In genomic region chr14:69079188-69079742, GRCh38 we compare ENCODE assay signal across 10 cellular contexts.
DNase-seq lines count a peak whose midpoint lies in the region; ATAC-seq, FAIRE-seq and TF ChIP-seq lines count a peak whose summit lies in the region.
"Had no signal": no experiment of that assay in that cellular context is flagged by ENCODE, and none has a peak within 500 bp of the region (broad histone marks: within the 10 kb centered on the region; RNA-seq: fewer than 3 reads in every experiment).

No MANE protein-coding gene starts in this region.

- dilution Hi-C loops in endothelial cell of umbilical vein (cut with MboI; ENCODE audit: extremely low pct_ligation_motif_present, low sequenced_read_pairs), result no loop called here

- no peak for ATAC-seq in HG02610 (IDR thresholded peaks at IDR 0.05; ENCODE audit: unreplicated experiment)
- ATAC-seq: activated CD4-positive, CD25-positive, alpha-beta regulatory T cell treated with anti-CD3 and anti-CD28 coated beads, Interleukin-2, amount 50 U/mL, for 24 hours had no signal

- H3K4me3 ChIP-seq in endothelial cell of umbilical vein (replicated peaks in 1 of 3; ENCODE audit: insufficient read depth in 1 of 3, low read depth in 1 of 3, low read length in 3 of 3), result peak overlapping the region in 1 of 3 experiments; percentile 33
- H3K4me3 ChIP-seq in small intestine (ENCODE audit: low read depth in 1 of 2, low read length in 2 of 2), result no peak overlapping the region

- POLR2A ChIA-PET in endothelial cell of umbilical vein (lab: Charles Lee), result interaction anchor here (1.4 to 2.5 kb wide), 2 partner anchors 41 to 102 kb away, joined by 7 to 12 read pairs; no protein-coding TSS in a partner anchor

- peaks cover 31% of the 10 kb centered on the region for H3K36me3 Mint-ChIP-seq in mesothelial cell of epicardium

- no peaks in the 10 kb centered on the region for H3K27me3 Mint-ChIP-seq in mesothelial cell of epicardium (ENCODE audit: low read depth)

- no peak overlapping the region for H2AFZ ChIP-seq in endothelial cell of umbilical vein (ENCODE audit: low read depth, low read length)

- DNase-seq in ACHN, result peak; percentile 78
- DNase-seq in M059J (ENCODE audit: low read depth), result peak; percentile 85
- DNase-seq in endothelial cell of umbilical vein (ENCODE audit: low read depth, low spot score), result peak; percentile 94
- DNase-seq in mesothelial cell of epicardium (ENCODE audit: low spot score in 2 of 2, unreplicated experiment in 2 of 2), result no peak
- no peak for DNase-seq in NCI-H748 (lab: John Stamatoyannopoulos, UW; ENCODE audit: unreplicated experiment)
- no peak for DNase-seq in small intestine
- no peak for DNase-seq in DMS153 treated with DMSO at 0.1 percent for 48 hours (lab: John Stamatoyannopoulos, UW; ENCODE audit: unreplicated experiment)
- DNase-seq: COR-L47 had no signal

- H3K27me3 ChIP-seq in endothelial cell of umbilical vein (ENCODE audit: control insufficient read depth in 2 of 2, insufficient read depth in 2 of 2, low read length in 2 of 2) (no peaks in the 10 kb centered on the region), small intestine (ENCODE audit: control insufficient read depth in 2 of 2, insufficient read depth in 2 of 2, low read length in 2 of 2) (no peaks in the 10 kb centered on the region)

- 68 to 82% (median 80%) methylated on average over 4 of the region's 4 CpGs for WGBS in small intestine, 3 donors

- H3K79me2 ChIP-seq in endothelial cell of umbilical vein (ENCODE audit: control insufficient read depth, insufficient read depth, low read length), result peaks cover 1% of the 10 kb centered on the region

- no peaks in the 10 kb centered on the region for H3K36me3 ChIP-seq in endothelial cell of umbilical vein (ENCODE audit: control insufficient read depth in 2 of 2, extremely low read depth in 1 of 2, insufficient read depth in 2 of 2, low read length in 2 of 2)
- peaks cover 4 to 9% of the 10 kb centered on the region in 2 donors for H3K36me3 ChIP-seq in small intestine (ENCODE audit: control insufficient read depth in 2 of 2, insufficient read depth in 2 of 2, low read length in 2 of 2)

- H4K20me1 ChIP-seq in endothelial cell of umbilical vein (replicated peaks; ENCODE audit: control insufficient read depth, extremely low read depth, insufficient read depth, low read length), result no peaks in the 10 kb centered on the region

- H3K27ac ChIP-seq in endothelial cell of umbilical vein (ENCODE audit: insufficient read depth, low read depth, low read length) (peak overlapping the region; percentile 100), small intestine (ENCODE audit: low read depth in 1 of 2, low read length in 1 of 2) (peak overlapping the region in 1 of 2 donors; percentile 27)

- H3K27ac Mint-ChIP-seq in mesothelial cell of epicardium, result peak overlapping the region; percentile 94

- in situ Hi-C loops in ACHN (cut with HindIII; ENCODE audit: low pct_ligation_motif_present, low pct_unique_long_range_greater_than_20kb, low sequenced_read_pairs), result no loop called here

- peaks cover 29% of the 10 kb centered on the region for H3K4me1 Mint-ChIP-seq in mesothelial cell of epicardium

- H3K4me1 ChIP-seq in endothelial cell of umbilical vein (ENCODE audit: control insufficient read depth, extremely low read depth, insufficient read depth, low read length) (peaks cover 47% of the 10 kb centered on the region), small intestine (ENCODE audit: control insufficient read depth in 2 of 2, insufficient read depth in 1 of 2, low read depth in 1 of 2, low read length in 1 of 2) (peaks cover 0 to 6% of the 10 kb centered on the region in 2 donors)

- no peak for TF ChIP-seq CTCF in endothelial cell of umbilical vein (IDR thresholded peaks at IDR 0.05; ENCODE audit: extremely low read depth in 1 of 2, insufficient read depth in 1 of 2, low read depth in 1 of 2, low read length in 2 of 2)
- no peak for TF ChIP-seq CTCF in mesothelial cell of epicardium (IDR thresholded peaks at IDR 0.05; ENCODE audit: unreplicated experiment)

- no peaks in the 10 kb centered on the region for H3K9me3 ChIP-seq in endothelial cell of umbilical vein (replicated peaks; ENCODE audit: control insufficient read depth, insufficient read depth, low read length)
- H3K9me3 ChIP-seq in small intestine (ENCODE audit: control insufficient read depth, low read depth), result no peaks in the 10 kb centered on the region

- FAIRE-seq in endothelial cell of umbilical vein (lab: Jason Lieb, UNC) (peak; percentile 62), small intestine (lab: Jason Lieb, UNC) (no peak)

- H3K4me2 ChIP-seq in endothelial cell of umbilical vein (ENCODE audit: insufficient read depth, low read length), result peak overlapping the region; percentile 86

- H3K9me1 ChIP-seq in endothelial cell of umbilical vein (replicated peaks; ENCODE audit: control insufficient read depth, extremely low read depth, insufficient read depth, low read length), result no peaks in the 10 kb centered on the region

- H3K9ac ChIP-seq in endothelial cell of umbilical vein (replicated peaks; ENCODE audit: extremely low read depth, insufficient read depth, low read length), result peak overlapping the region; percentile 98

- intact Hi-C loops in endothelial cell of umbilical vein (cut with micrococcal nuclease), result loop anchor here (1.0 to 2.0 kb wide), 6 partner anchors 15 to 139 kb away; partner anchors contain the start of gene ACTN1

- CTCF ChIA-PET in endothelial cell of umbilical vein (lab: Charles Lee), result interaction anchor here (0.9 to 2.0 kb wide), 9 partner anchors 11 to 140 kb away, joined by 3 to 11 read pairs (median 4); no protein-coding TSS in a partner anchor

- TSS peak; percentile 84 for BruUV-seq in endothelial cell of umbilical vein (replicated peaks; lab: Mats Ljungman, UMichigan)

- no peaks in the 10 kb centered on the region for H3K9me3 Mint-ChIP-seq in mesothelial cell of epicardium

- no peak for TF ChIP-seq POLR2A in endothelial cell of umbilical vein (IDR thresholded peaks at IDR 0.05; ENCODE audit: low read depth, low read length)

- H3K4me3 Mint-ChIP-seq in mesothelial cell of epicardium, result no peak overlapping the region

TF ChIP-seq in endothelial cell of umbilical vein, 7 proteins besides CTCF, POLR2A, EP300 and RAD21:
- TF ChIP-seq MAX (IDR thresholded peaks at IDR 0.05; ENCODE audit: insufficient read depth, insufficient read length) (no peak), EZH2 (IDR thresholded peaks at IDR 0.05; ENCODE audit: borderline replicate concordance, low read depth, low read length, severe bottlenecking) (no peak), JUN (IDR thresholded peaks at IDR 0.05; ENCODE audit: borderline replicate concordance, insufficient read depth, insufficient read length, low read depth) (peak; percentile 97), POLR2AphosphoS5 (IDR thresholded peaks at IDR 0.05; ENCODE audit: insufficient read depth, low read depth, low read length) (no peak), FOS (IDR thresholded peaks at IDR 0.05; ENCODE audit: borderline replicate concordance, insufficient read depth, low read length) (peak; percentile 26)

Comparison
In these comparisons a context has a peak if more than half of its experiments do, and no peak if none do; other contexts are left out.
1. DNase-seq: peak in ACHN (single experiment), M059J (single experiment) and endothelial cell of umbilical vein (single experiment); none in mesothelial cell of epicardium (0 of 2), NCI-H748 (single experiment), small intestine (single experiment) and DMS153 treated with DMSO at 0.1 percent for 48 hours (single experiment).